Comparison of ENCODE assay signal across 16 cellular contexts in genomic region chr7:48244902-48245301, GRCh38.
DNase-seq lines count a peak whose midpoint lies in the region; ATAC-seq and TF ChIP-seq lines count a peak whose summit lies in the region.
"Had no signal": no experiment of that assay in that cellular context is flagged by ENCODE, and none has a peak within 500 bp of the region (broad histone marks: within the 10 kb centered on the region; RNA-seq: fewer than 3 reads in every experiment).

No MANE protein-coding gene starts in this region.

- H3K79me2 ChIP-seq in PC-3 (ENCODE audit: low read length), result no peaks in the 10 kb centered on the region

- H3K4me1 Mint-ChIP-seq in activated CD8-positive, alpha-beta memory T cell treated with anti-CD3 and anti-CD28 coated beads, Interleukin-2, amount 10 ng/mL, durations not matched to agents 7 days and 5 days, result no peaks in the 10 kb centered on the region
- H3K4me1 Mint-ChIP-seq: activated naive CD8-positive, alpha-beta T cell treated with anti-CD3 and anti-CD28 coated beads, Interleukin-2, amount 50 U/mL, for 24 hours had no signal

- no peaks in the 10 kb centered on the region for H3K9me2 ChIP-seq in PC-3 (replicated peaks; ENCODE audit: low read length)

- CTCF ChIA-PET in PC-3 (lab: Charles Lee), result interaction anchor here (1.0 kb wide), 1 partner anchor 137 kb away, joined by 3 read pairs; no protein-coding TSS in a partner anchor
- CTCF ChIA-PET in activated CD8-positive, alpha-beta memory T cell treated with anti-CD3 and anti-CD28 coated beads, Interleukin-2, amount 10 ng/mL, durations not matched to agents 7 days and 5 days (lab: Charles Lee), result no interaction called here

- H3K36me3 ChIP-seq in PC-3 (ENCODE audit: low read depth, low read length) (no peaks in the 10 kb centered on the region), Peyer's patch (no peaks in the 10 kb centered on the region)
- H3K36me3 ChIP-seq: stomach had no signal

- no peak overlapping the region for H3K27ac Mint-ChIP-seq in activated CD8-positive, alpha-beta memory T cell treated with anti-CD3 and anti-CD28 coated beads, Interleukin-2, amount 10 ng/mL, durations not matched to agents 7 days and 5 days
- H3K27ac Mint-ChIP-seq: activated naive CD8-positive, alpha-beta T cell treated with anti-CD3 and anti-CD28 coated beads, Interleukin-2, amount 50 U/mL, for 24 hours had no signal

- no peak overlapping the region for H3K4me3 Mint-ChIP-seq in activated CD8-positive, alpha-beta memory T cell treated with anti-CD3 and anti-CD28 coated beads, Interleukin-2, amount 10 ng/mL, durations not matched to agents 7 days and 5 days
- H3K4me3 Mint-ChIP-seq: activated naive CD8-positive, alpha-beta T cell treated with anti-CD3 and anti-CD28 coated beads, Interleukin-2, amount 50 U/mL, for 24 hours had no signal

- ATAC-seq in PC-3, result peak; percentile 70
- ATAC-seq in activated CD8-positive, alpha-beta memory T cell treated with anti-CD3 and anti-CD28 coated beads, Interleukin-2, amount 10 ng/mL, durations not matched to agents 7 days and 5 days, result no peak
- ATAC-seq: activated naive CD8-positive, alpha-beta T cell treated with anti-CD3 and anti-CD28 coated beads, Interleukin-2, amount 50 U/mL, for 24 hours had no signal

- H3K4me1 ChIP-seq in PC-3 (ENCODE audit: insufficient read depth, low read length) (peaks cover 30% of the 10 kb centered on the region), Peyer's patch (no peaks in the 10 kb centered on the region)
- H3K4me1 ChIP-seq: stomach had no signal

- H3K9me3 Mint-ChIP-seq in activated CD8-positive, alpha-beta memory T cell treated with anti-CD3 and anti-CD28 coated beads, Interleukin-2, amount 10 ng/mL, durations not matched to agents 7 days and 5 days (ENCODE audit: low read depth), result no peaks in the 10 kb centered on the region
- H3K9me3 Mint-ChIP-seq: activated naive CD8-positive, alpha-beta T cell treated with anti-CD3 and anti-CD28 coated beads, Interleukin-2, amount 50 U/mL, for 24 hours had no signal

- peak overlapping the region; percentile 1; the same call in 1 of the 2 replicates for H3K9ac ChIP-seq in PC-3 (ENCODE audit: low read length)

- no TSS peak for BruUV-seq in PC-3 (replicated peaks; lab: Mats Ljungman, UMichigan)

- H3K27ac ChIP-seq in PC-3 (ENCODE audit: low read length) (peak overlapping the region; percentile 59), Peyer's patch (no peak overlapping the region)
- H3K27ac ChIP-seq: stomach had no signal

- H2AFZ ChIP-seq in PC-3 (ENCODE audit: low read length), result peak overlapping the region; percentile 36; the same call in 1 of the 2 replicates

- DNase-seq in ELR (ENCODE audit: low read depth) (peak; percentile 12), PC-3 (peak; percentile 60), fibroblast of the aortic adventitia (ENCODE audit: low read depth) (peak; percentile 56), pons (ENCODE audit: low spot score) (peak; percentile 78), T-helper 2 cell (no peak), DMS53 (lab: John Stamatoyannopoulos, UW) (no peak), Peyer's patch (no peak)
- DNase-seq in activated CD8-positive, alpha-beta memory T cell treated with anti-CD3 and anti-CD28 coated beads, Interleukin-2, amount 10 ng/mL, durations not matched to agents 7 days and 5 days, result no peak
- DNase-seq: activated naive CD8-positive, alpha-beta T cell treated with anti-CD3 and anti-CD28 coated beads, Interleukin-2, amount 50 U/mL, for 24 hours; effector CD8-positive, alpha-beta T cell; hippocampal formation; Karpas-422; NCI-H2227 treated with DMSO at 0.1 percent for 48 hours; posterior cingulate gyrus; stomach had no signal

- TF ChIP-seq POLR2A in Peyer's patch (IDR thresholded peaks at IDR 0.05), result no peak

- peaks cover 29% of the 10 kb centered on the region for H3K27me3 Mint-ChIP-seq in activated CD8-positive, alpha-beta memory T cell treated with anti-CD3 and anti-CD28 coated beads, Interleukin-2, amount 10 ng/mL, durations not matched to agents 7 days and 5 days

- no peaks in the 10 kb centered on the region for H3K36me3 Mint-ChIP-seq in activated CD8-positive, alpha-beta memory T cell treated with anti-CD3 and anti-CD28 coated beads, Interleukin-2, amount 10 ng/mL, durations not matched to agents 7 days and 5 days

- TF ChIP-seq CTCF in PC-3 (conservative IDR thresholded peaks at IDR 0.05; ENCODE audit: low read depth, low read length) (no peak), fibroblast of the aortic adventitia (IDR thresholded peaks at IDR 0.05; ENCODE audit: insufficient read depth, low read length) (no peak), Peyer's patch (IDR thresholded peaks at IDR 0.05) (no peak)

- POLR2A ChIA-PET in PC-3 (lab: Charles Lee; ENCODE audit: unreplicated experiment), result no interaction called here

- H3F3A ChIP-seq in PC-3 (ENCODE audit: low read length, unreplicated experiment), result no peaks in the 10 kb centered on the region

- H4K20me1 ChIP-seq in PC-3 (ENCODE audit: low read length), result no peaks in the 10 kb centered on the region

- H3K4me2 ChIP-seq in PC-3 (ENCODE audit: low read length), result peak overlapping the region; percentile 54

- H3K4me3 ChIP-seq in PC-3 (ENCODE audit: low read length) (0 out of 2 replicates have a peak overlapping the region, but pooled peaks have one; percentile 18), fibroblast of the aortic adventitia (ENCODE audit: low read depth, low read length) (no peak overlapping the region), Peyer's patch (no peak overlapping the region)
- H3K4me3 ChIP-seq: lung, stomach had no signal

- intact Hi-C loops in PC-3 (cut with micrococcal nuclease), result no loop called here

- no peaks in the 10 kb centered on the region for H3K27me3 ChIP-seq in PC-3 (ENCODE audit: low read length)
- H3K27me3 ChIP-seq in Peyer's patch, result no peaks in the 10 kb centered on the region
- H3K27me3 ChIP-seq: stomach had no signal

- H3K9me3 ChIP-seq in PC-3 (ENCODE audit: low read length) (no peaks in the 10 kb centered on the region), Peyer's patch (no peaks in the 10 kb centered on the region)
- H3K9me3 ChIP-seq: stomach had no signal

Comparison
In these comparisons a context has a peak if more than half of its experiments do, and no peak if none do; other contexts are left out.
1. DNase-seq: peak in ELR (single experiment), PC-3 (single experiment), fibroblast of the aortic adventitia (single experiment) and pons (single experiment); none in activated CD8-positive, alpha-beta memory T cell treated with anti-CD3 and anti-CD28 coated beads, Interleukin-2, amount 10 ng/mL, durations not matched to agents 7 days and 5 days (single experiment), T-helper 2 cell (0 of 5), DMS53 (single experiment) and Peyer's patch (0 of 3).